ENCODE assay signal across 13 cellular contexts in genomic region chr1:54347955-54348699, GRCh38. TPM values are rescaled to one million over a fixed set of nuclear protein-coding genes. Genes with fewer than 3 reads are reported as not detected.
DNase-seq lines count a peak whose midpoint lies in the region; ATAC-seq and TF ChIP-seq lines count a peak whose summit lies in the region.
"Had no signal": no experiment of that assay in that cellular context is flagged by ENCODE, and none has a peak within 500 bp of the region (broad histone marks: within the 10 kb centered on the region; RNA-seq: fewer than 3 reads in every experiment).

No MANE protein-coding gene starts in this region.

- H3K9me3 Mint-ChIP-seq in activated naive CD8-positive, alpha-beta T cell treated with anti-CD3 and anti-CD28 coated beads for 36 hours = no peaks in the 10 kb centered on the region
- H3K9me3 Mint-ChIP-seq: activated B cell treated with CpG ODN at 0.5 μM for 24 hours; stimulated activated memory B cell treated with anti-CD40 and anti-IgM and Interleukin-4, amounts not matched to agents 10 μg/mL and 1 μg/mL and 100 μg/mL, for 72 hours had no signal

- H3K27me3 Mint-ChIP-seq in activated naive CD8-positive, alpha-beta T cell treated with anti-CD3 and anti-CD28 coated beads for 36 hours = no peaks in the 10 kb centered on the region
- H3K27me3 Mint-ChIP-seq: activated B cell treated with CpG ODN at 0.5 μM for 24 hours; stimulated activated memory B cell treated with anti-CD40 and anti-IgM and Interleukin-4, amounts not matched to agents 10 μg/mL and 1 μg/mL and 100 μg/mL, for 72 hours had no signal

- peak; percentile 96 for DNase-seq in COLO668 (lab: John Stamatoyannopoulos, UW; ENCODE audit: unreplicated experiment)
- peak; percentile 45 for DNase-seq in HT-29 (ENCODE audit: low spot score)
- DNase-seq in activated naive CD8-positive, alpha-beta T cell treated with anti-CD3 and anti-CD28 coated beads for 36 hours = no peak
- peak; percentile 90 for DNase-seq in mucosa of gallbladder (ENCODE audit: low spot score)
- no peak for DNase-seq in sigmoid colon
- no peak for DNase-seq in activated CD4-positive, CD25-positive, alpha-beta regulatory T cell (lab: John Stamatoyannopoulos, UW)
- DNase-seq: activated B cell treated with CpG ODN at 0.5 μM for 24 hours, activated gamma-delta T cell treated with Interleukin-2 at 50 U/mL for 16 hours, KBM-7 had no signal

- H3K27me3 ChIP-seq in sigmoid colon = no peaks in the 10 kb centered on the region
- H3K27me3 ChIP-seq: neutrophil had no signal

- TF ChIP-seq EP300 in sigmoid colon (IDR thresholded peaks at IDR 0.05) = no peak

- intact Hi-C loops in sigmoid colon (cut with DNase I) = no loop called here

- no peaks in the 10 kb centered on the region for H3K9me3 ChIP-seq in sigmoid colon
- H3K9me3 ChIP-seq: neutrophil had no signal

- H3K27ac ChIP-seq in sigmoid colon = peak overlapping the region in 2 of 4 donors; percentile 66 to 69
- H3K27ac ChIP-seq: neutrophil had no signal

- ATAC-seq in HG03045 (IDR thresholded peaks at IDR 0.05; ENCODE audit: unreplicated experiment) (no peak), GM21526 (IDR thresholded peaks at IDR 0.05; ENCODE audit: low FRiP score, unreplicated experiment) (no peak)
- ATAC-seq: stimulated activated memory B cell treated with anti-CD40 and anti-IgM and Interleukin-4, amounts not matched to agents 10 μg/mL and 1 μg/mL and 100 μg/mL, for 72 hours had no signal

- WGBS in sigmoid colon, 2 donors = 22 to 69% methylated on average over 14 of the region's 14 CpGs

- no peak overlapping the region for H3K4me3 ChIP-seq in sigmoid colon

- no peaks in the 10 kb centered on the region for H3K36me3 ChIP-seq in sigmoid colon
- H3K36me3 ChIP-seq: neutrophil had no signal

- no peak for TF ChIP-seq POLR2A in sigmoid colon (IDR thresholded peaks at IDR 0.05)

- peaks cover 0 to 44% (median 41%) of the 10 kb centered on the region in 4 donors for H3K4me1 ChIP-seq in sigmoid colon

- H3K27ac Mint-ChIP-seq in activated naive CD8-positive, alpha-beta T cell treated with anti-CD3 and anti-CD28 coated beads for 36 hours = peak overlapping the region; percentile 57
- H3K27ac Mint-ChIP-seq: activated B cell treated with CpG ODN at 0.5 μM for 24 hours; stimulated activated memory B cell treated with anti-CD40 and anti-IgM and Interleukin-4, amounts not matched to agents 10 μg/mL and 1 μg/mL and 100 μg/mL, for 72 hours had no signal

- H3K4me1 Mint-ChIP-seq in activated naive CD8-positive, alpha-beta T cell treated with anti-CD3 and anti-CD28 coated beads for 36 hours = peaks cover 54% of the 10 kb centered on the region
- H3K4me1 Mint-ChIP-seq: activated B cell treated with CpG ODN at 0.5 μM for 24 hours; stimulated activated memory B cell treated with anti-CD40 and anti-IgM and Interleukin-4, amounts not matched to agents 10 μg/mL and 1 μg/mL and 100 μg/mL, for 72 hours had no signal

- TF ChIP-seq CTCF in sigmoid colon (IDR thresholded peaks at IDR 0.05) = no peak

- H3K4me3 Mint-ChIP-seq in activated naive CD8-positive, alpha-beta T cell treated with anti-CD3 and anti-CD28 coated beads for 36 hours = no peak overlapping the region
- H3K4me3 Mint-ChIP-seq: activated B cell treated with CpG ODN at 0.5 μM for 24 hours; stimulated activated memory B cell treated with anti-CD40 and anti-IgM and Interleukin-4, amounts not matched to agents 10 μg/mL and 1 μg/mL and 100 μg/mL, for 72 hours had no signal

- H3K36me3 Mint-ChIP-seq in activated naive CD8-positive, alpha-beta T cell treated with anti-CD3 and anti-CD28 coated beads for 36 hours = peaks cover 5% of the 10 kb centered on the region

RNA-seq across cellular contexts. Expression of gene SSBP3, which starts 58.1 kb away (rescaled TPM):
- 15.5 and 18.2 TPM in 2 replicates for total RNA-seq in HT-29 (2014; rRNA removed; shearing (Covaris generic))
- 10 to 100 TPM; 62.8 to 65.4 TPM for total RNA-seq in activated naive CD8-positive, alpha-beta T cell treated with anti-CD3 and anti-CD28 coated beads for 36 hours
- total RNA-seq in mucosa of gallbladder = 110 TPM
- 10 to 100 TPM; 27.4 to 38.5 (median 34.8) TPM for total RNA-seq in sigmoid colon
- polyA plus RNA-seq in sigmoid colon = 10 to 100 TPM; 40.1 to 62.5 (median 41.8) TPM

Comparison
In these comparisons a context has a peak if more than half of its experiments do, and no peak if none do; other contexts are left out.
1. DNase-seq: peak in COLO668 (single experiment), HT-29 (single experiment) and mucosa of gallbladder (single experiment); none in activated naive CD8-positive, alpha-beta T cell treated with anti-CD3 and anti-CD28 coated beads for 36 hours (single experiment), sigmoid colon (single experiment) and activated CD4-positive, CD25-positive, alpha-beta regulatory T cell (0 of 4).